10 cellular contexts compared by ENCODE assay signal in genomic region chr7:32586291-32587221, GRCh38.
DNase-seq lines count a peak whose midpoint lies in the region; ATAC-seq and TF ChIP-seq lines count a peak whose summit lies in the region.
"Had no signal": no experiment of that assay in that cellular context is flagged by ENCODE, and none has a peak within 500 bp of the region (broad histone marks: within the 10 kb centered on the region; RNA-seq: fewer than 3 reads in every experiment).

No MANE protein-coding gene starts in this region.

- intact Hi-C loops in Calu3 (cut with micrococcal nuclease; ENCODE audit: unreplicated experiment), result no loop called here

- no peak for TF ChIP-seq CTCF in Calu3 (IDR thresholded peaks at IDR 0.05; ENCODE audit: unreplicated experiment)

- peaks cover 81% of the 10 kb centered on the region for H3K36me3 Mint-ChIP-seq in Calu3 (ENCODE audit: insufficient read depth, unreplicated experiment)
- H3K36me3 Mint-ChIP-seq in activated naive CD4-positive, alpha-beta T cell treated with anti-CD3 and anti-CD28 coated beads, Interleukin-2, amount 10 ng/mL, durations not matched to agents 7 days and 5 days, result peaks cover 42% of the 10 kb centered on the region

- peak overlapping the region; percentile 80 for H3K27ac Mint-ChIP-seq in Calu3 (ENCODE audit: unreplicated experiment)
- no peak overlapping the region for H3K27ac Mint-ChIP-seq in activated naive CD4-positive, alpha-beta T cell treated with anti-CD3 and anti-CD28 coated beads, Interleukin-2, amount 10 ng/mL, durations not matched to agents 7 days and 5 days

- no TSS peak for BruUV-seq in Calu3 (replicated peaks; lab: Mats Ljungman, UMichigan)

- H3K4me1 Mint-ChIP-seq in Calu3 (ENCODE audit: low read depth, unreplicated experiment), result peaks cover 16% of the 10 kb centered on the region
- peaks cover 5% of the 10 kb centered on the region for H3K4me1 Mint-ChIP-seq in activated naive CD4-positive, alpha-beta T cell treated with anti-CD3 and anti-CD28 coated beads, Interleukin-2, amount 10 ng/mL, durations not matched to agents 7 days and 5 days

- no peaks in the 10 kb centered on the region for H3K27me3 Mint-ChIP-seq in Calu3 (ENCODE audit: unreplicated experiment)
- no peaks in the 10 kb centered on the region for H3K27me3 Mint-ChIP-seq in activated naive CD4-positive, alpha-beta T cell treated with anti-CD3 and anti-CD28 coated beads, Interleukin-2, amount 10 ng/mL, durations not matched to agents 7 days and 5 days

- no peaks in the 10 kb centered on the region for H3K9me3 Mint-ChIP-seq in Calu3 (ENCODE audit: low read depth, unreplicated experiment)
- H3K9me3 Mint-ChIP-seq in activated naive CD4-positive, alpha-beta T cell treated with anti-CD3 and anti-CD28 coated beads, Interleukin-2, amount 10 ng/mL, durations not matched to agents 7 days and 5 days, result no peaks in the 10 kb centered on the region

- DNase-seq in Calu3 (no peak), RPMI7951 (ENCODE audit: low read depth) (peak; percentile 94), fibroblast of gingiva (ENCODE audit: low read depth) (peak; percentile 95), non-pigmented ciliary epithelial cell (ENCODE audit: low read depth) (peak; percentile 88)
- no peak for DNase-seq in activated naive CD4-positive, alpha-beta T cell treated with anti-CD3 and anti-CD28 coated beads, Interleukin-2, amount 10 ng/mL, durations not matched to agents 7 days and 5 days
- DNase-seq: mesendoderm, tibial artery had no signal

- CTCF ChIA-PET in Calu3 (lab: Charles Lee), result interaction anchor here (0.7 kb wide), 2 partner anchors 68 to 70 kb away, joined by 3 to 4 read pairs; no protein-coding TSS in a partner anchor
- CTCF ChIA-PET in activated naive CD4-positive, alpha-beta T cell treated with anti-CD3 and anti-CD28 coated beads, Interleukin-2, amount 10 ng/mL, durations not matched to agents 7 days and 5 days (lab: Charles Lee), result no interaction called here

- no peak overlapping the region for H3K4me3 Mint-ChIP-seq in Calu3 (ENCODE audit: low read depth, unreplicated experiment)
- no peak overlapping the region for H3K4me3 Mint-ChIP-seq in activated naive CD4-positive, alpha-beta T cell treated with anti-CD3 and anti-CD28 coated beads, Interleukin-2, amount 10 ng/mL, durations not matched to agents 7 days and 5 days

- no peak for ATAC-seq in HG03045 (IDR thresholded peaks at IDR 0.05; ENCODE audit: unreplicated experiment)
- no peak for ATAC-seq in HG02938 (IDR thresholded peaks at IDR 0.05; ENCODE audit: unreplicated experiment)
- ATAC-seq in HG03457 (IDR thresholded peaks at IDR 0.05; ENCODE audit: unreplicated experiment), result no peak

Comparison
In these comparisons a context has a peak if more than half of its experiments do, and no peak if none do; other contexts are left out.
1. DNase-seq: peak in RPMI7951 (single experiment), fibroblast of gingiva (single experiment) and non-pigmented ciliary epithelial cell (single experiment); none in Calu3 (single experiment) and activated naive CD4-positive, alpha-beta T cell treated with anti-CD3 and anti-CD28 coated beads, Interleukin-2, amount 10 ng/mL, durations not matched to agents 7 days and 5 days (single experiment).